ENCODE assay signal across 7 cellular contexts in the genomic region with DNA sequence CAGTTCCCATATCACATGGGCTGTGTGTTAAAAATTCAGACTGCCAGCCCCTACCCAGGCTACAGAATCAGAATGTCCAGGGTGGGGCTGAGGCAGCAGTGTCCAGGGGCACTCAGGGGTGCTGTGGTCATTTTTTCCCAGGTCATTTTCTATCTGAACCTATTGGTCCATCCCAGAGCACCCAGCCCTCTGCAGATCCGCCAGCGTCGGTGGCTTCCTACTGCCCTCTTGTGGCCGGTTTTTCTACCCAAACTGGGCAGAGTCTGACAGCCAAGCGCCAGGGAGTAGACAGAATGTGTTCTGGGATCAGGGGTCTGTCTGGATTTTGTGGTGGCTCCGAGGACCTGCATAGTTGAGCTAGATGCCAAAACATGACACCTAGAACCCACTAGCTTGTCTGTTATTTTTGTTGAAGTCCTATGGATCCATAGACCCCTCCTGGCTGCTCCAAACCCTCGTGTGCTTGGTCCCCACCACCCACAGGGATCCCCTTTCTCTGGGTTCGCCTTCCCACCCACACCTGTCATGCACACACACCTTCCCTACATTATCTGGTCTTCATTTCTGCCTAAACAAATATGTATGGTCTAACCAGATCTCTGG. TPM values are rescaled to one million over a fixed set of nuclear protein-coding genes. Genes with fewer than 3 reads are reported as not detected.
DNase-seq lines count a peak whose midpoint lies in the region; TF ChIP-seq lines count a peak whose summit lies in the region.

No MANE protein-coding gene starts in this region.

- H3K4me3 ChIP-seq in GM12865 (ENCODE audit: low read depth, low read length) (no peak overlapping the region), Peyer's patch (no peak overlapping the region), fibroblast of the aortic adventitia (ENCODE audit: low read depth, low read length) (no peak overlapping the region)

- DNase-seq in GM12865 (ENCODE audit: low read depth), result peak; percentile 77
- peak in 58 of 76 experiments; percentile 2 to 71 (median 38) for DNase-seq in HUDEP-2 (lab: John Stamatoyannopoulos, UW; ENCODE audit: unreplicated experiment in 76 of 76)
- DNase-seq in Peyer's patch, result peak; percentile 61 to 87 (median 74)
- DNase-seq in activated T-helper 1 cell treated with Interleukin-2 at 50 U/mL for 16 hours (ENCODE audit: low read depth), result peak; percentile 44
- DNase-seq in fibroblast of the aortic adventitia (ENCODE audit: low read depth), result peak; percentile 73
- DNase-seq in nucleus accumbens (lab: John Stamatoyannopoulos, UW), result peak in 40 of 56 donors; percentile 1 to 71 (median 18)
- peak; percentile 82 for DNase-seq in superior temporal gyrus (ENCODE audit: extremely low spot score)

- H3K36me3 ChIP-seq in Peyer's patch, result no peaks in the 10 kb centered on the region

- TF ChIP-seq CTCF in GM12865 (IDR thresholded peaks at IDR 0.05; ENCODE audit: insufficient read depth, low read depth, low read length, missing control alignments), result peak; percentile 78
- TF ChIP-seq CTCF in Peyer's patch (IDR thresholded peaks at IDR 0.05), result peak; percentile 39 to 77 (median 66)
- peak; percentile 85 for TF ChIP-seq CTCF in fibroblast of the aortic adventitia (IDR thresholded peaks at IDR 0.05; ENCODE audit: insufficient read depth, low read length)

- H3K9me3 ChIP-seq in Peyer's patch, result no peaks in the 10 kb centered on the region

- H3K27me3 ChIP-seq in Peyer's patch, result no peaks in the 10 kb centered on the region

- H3K4me1 ChIP-seq in Peyer's patch, result peaks cover 0 to 7% (median 3%) of the 10 kb centered on the region in 4 donors

- H3K27ac ChIP-seq in Peyer's patch, result no peak overlapping the region

- TF ChIP-seq POLR2A in Peyer's patch (IDR thresholded peaks at IDR 0.05), result no peak

RNA-seq across cellular contexts. Expression of a gene that starts 34.1 kb away (rescaled TPM):
- 10 to 100 TPM; 13.2 to 39.0 (median 30.9) TPM for total RNA-seq in Peyer's patch
- 9.6 and 14.9 TPM in 2 replicates for total RNA-seq in fibroblast of the aortic adventitia (ENCODE audit: low replicate concordance)

Comparison
In these comparisons a context has a peak if more than half of its experiments do, and no peak if none do; other contexts are left out.
1. DNase-seq: peak in every context shown above with its lines; median percentile 82 in superior temporal gyrus; 77 in GM12865; 74 in Peyer's patch; 73 in fibroblast of the aortic adventitia; 44 in activated T-helper 1 cell treated with Interleukin-2 at 50 U/mL for 16 hours; 38 in HUDEP-2; 18 in nucleus accumbens.